Comparison of ENCODE assay signal across 28 cellular contexts in genomic region chr12:114451657-114452056, GRCh38. TPM values are rescaled to one million over a fixed set of nuclear protein-coding genes. Genes with fewer than 3 reads are reported as not detected.
DNase-seq lines count a peak whose midpoint lies in the region; ATAC-seq, FAIRE-seq and TF ChIP-seq lines count a peak whose summit lies in the region.
"Had no signal": no experiment of that assay in that cellular context is flagged by ENCODE, and none has a peak within 500 bp of the region (broad histone marks: within the 10 kb centered on the region; RNA-seq: fewer than 3 reads in every experiment).

No MANE protein-coding gene starts in this region.

- TF ChIP-seq CTCF in left ventricle myocardium inferior (IDR thresholded peaks at IDR 0.05; ENCODE audit: borderline replicate concordance) (no peak), HEK293 (tag by site-specific recombination; IDR thresholded peaks at IDR 0.05) (no peak), H1 (IDR thresholded peaks at IDR 0.05; ENCODE audit: control extremely low read depth in 1 of 3, insufficient read depth in 1 of 3, low read depth in 1 of 3, low read length in 3 of 3) (no peak)

- CTCF ChIA-PET in HEK293 (lab: Yijun Ruan, JAX) (no interaction called here), H1 (lab: Charles Lee; ENCODE audit: partially characterized antibody) (interaction anchor here (1.6 kb wide), 1 partner anchor 96 kb away, joined by 3 read pairs; no protein-coding TSS in a partner anchor)

- peaks cover 49% of the 10 kb centered on the region for H3K27me3 Mint-ChIP-seq in activated T-helper 1 cell treated with anti-CD3 and anti-CD28 coated beads, Interleukin-12 subunit alpha, Interleukin-12 subunit beta, Interleukin-2, Interleukin-4 antibody, amounts not matched to agents 30 ng/mL and 10 ng/mL and 1 ng/mL, durations not matched to agents 14 hours and 24 hours and 36 hours (ENCODE audit: insufficient read depth)

- H2BK5ac ChIP-seq in H1 (ENCODE audit: low read depth, low read length) = no peak overlapping the region

- no peak overlapping the region for H3K9ac ChIP-seq in H1 (replicated peaks in 1 of 4; ENCODE audit: extremely low read depth in 1 of 4, low read depth in 3 of 4, low read length in 3 of 4)
- H3K9ac ChIP-seq: BLaER1 had no signal

- no peak overlapping the region for H4K5ac ChIP-seq in H1 (ENCODE audit: insufficient read length, low read depth, low read length)

- TF ChIP-seq RAD21 in H1 (IDR thresholded peaks at IDR 0.05 in 1 of 2, conservative IDR thresholded peaks at IDR 0.05 in 1 of 2; ENCODE audit: low read depth in 2 of 2, low read length in 2 of 2) = no peak

- H2BK20ac ChIP-seq in H1 (ENCODE audit: low read length) = no peak overlapping the region

- H3K27ac ChIP-seq in right cardiac atrium (ENCODE audit: low read length) (peak overlapping the region; percentile 97), left ventricle myocardium inferior (replicated peaks) (no peak overlapping the region), HEK293 (ENCODE audit: extremely low read depth, low read depth, low read length) (no peak overlapping the region), H1 (ENCODE audit: low read depth, low read length) (no peak overlapping the region)
- H3K27ac ChIP-seq: BLaER1 had no signal

- peaks cover 5 to 13% of the 10 kb centered on the region in 2 experiments for H4K20me1 ChIP-seq in H1 (replicated peaks in 1 of 2; ENCODE audit: control insufficient read depth in 1 of 2, insufficient read depth in 2 of 2, low read length in 2 of 2)

- no peak overlapping the region for H3K23ac ChIP-seq in H1 (ENCODE audit: insufficient read length)

- H2AFZ ChIP-seq in H1 (ENCODE audit: low read length) = no peak overlapping the region

- no peaks in the 10 kb centered on the region for H3K79me1 ChIP-seq in H1 (ENCODE audit: low read depth, low read length)

- H3K56ac ChIP-seq in H1 (replicated peaks; ENCODE audit: insufficient read length, low read depth, low read length) = no peak overlapping the region

- no peaks in the 10 kb centered on the region for H3K36me3 Mint-ChIP-seq in activated T-helper 1 cell treated with anti-CD3 and anti-CD28 coated beads, Interleukin-12 subunit alpha, Interleukin-12 subunit beta, Interleukin-2, Interleukin-4 antibody, amounts not matched to agents 30 ng/mL and 10 ng/mL and 1 ng/mL, durations not matched to agents 14 hours and 24 hours and 36 hours (ENCODE audit: low read depth)
- H3K36me3 Mint-ChIP-seq: CD14-positive monocyte; CD4-positive, alpha-beta memory T cell; CD4-positive, CD25-positive, alpha-beta regulatory T cell; CD8-positive, alpha-beta memory T cell had no signal

- DNase-seq in right cardiac atrium (no peak), left ventricle myocardium inferior (no peak), H1 (ENCODE audit: low read depth in 1 of 2, low spot score in 2 of 2) (no peak), GM12892 (ENCODE audit: insufficient read length) (no peak)
- no peak for DNase-seq in activated T-helper 1 cell treated with anti-CD3 and anti-CD28 coated beads, Interleukin-12 subunit alpha, Interleukin-12 subunit beta, Interleukin-2, Interleukin-4 antibody, amounts not matched to agents 30 ng/mL and 10 ng/mL and 1 ng/mL, durations not matched to agents 14 hours and 24 hours and 36 hours (ENCODE audit: low spot score)
- DNase-seq: 8988T; ACHN; BE2C; C1 segment of cervical spinal cord; CD4-positive, alpha-beta memory T cell; CD4-positive, CD25-positive, alpha-beta regulatory T cell; CD8-positive, alpha-beta memory T cell; COR-L47; DMS 273 treated with DMSO at 0.1 percent for 48 hours; DMS153; DMS53; DMS79; DND-41; EL; GDM1 had no signal

- H3K36me3 ChIP-seq in left ventricle myocardium inferior (no peaks in the 10 kb centered on the region), HEK293 (ENCODE audit: control insufficient read depth in 2 of 2, insufficient read depth in 1 of 2, low read length in 2 of 2) (no peaks in the 10 kb centered on the region), H1 (ENCODE audit: control insufficient read depth in 2 of 4, insufficient read depth in 4 of 4, low read length in 3 of 4) (peaks cover 0 to 3% (median 0%) of the 10 kb centered on the region in 4 experiments; a peak in 1 of 8 replicates)
- H3K36me3 ChIP-seq: BE2C, BLaER1 had no signal

- no peak overlapping the region for H3K18ac ChIP-seq in H1 (ENCODE audit: extremely low read depth, low read length)

- no peaks in the 10 kb centered on the region for H3K79me2 ChIP-seq in H1 (ENCODE audit: control insufficient read depth in 1 of 2, insufficient read depth in 2 of 2, low read length in 2 of 2)

- POLR2A ChIA-PET in HEK293 (lab: Yijun Ruan, JAX) (no interaction called here), H1 (lab: Charles Lee; ENCODE audit: partially characterized antibody) (no interaction called here)

- 81% methylated on average over 2 of the region's 2 CpGs for WGBS in right cardiac atrium
- 13% methylated on average over 2 of the region's 2 CpGs; no CpG with 5 or more reads in 1 of the 2 experiments for WGBS in H1 (ENCODE audit: extremely low coverage in 1 of 2, insufficient coverage in 1 of 2, insufficient read length in 1 of 2, insufficient replicate concordance in 2 of 2, low coverage in 1 of 2, low lambda C conversion rate in 2 of 2, missing lambda C conversion rate in 1 of 2), 2 experiments

- no peaks in the 10 kb centered on the region for H3K4me1 Mint-ChIP-seq in activated T-helper 1 cell treated with anti-CD3 and anti-CD28 coated beads, Interleukin-12 subunit alpha, Interleukin-12 subunit beta, Interleukin-2, Interleukin-4 antibody, amounts not matched to agents 30 ng/mL and 10 ng/mL and 1 ng/mL, durations not matched to agents 14 hours and 24 hours and 36 hours (ENCODE audit: low read depth)
- H3K4me1 Mint-ChIP-seq: CD14-positive monocyte; CD4-positive, CD25-positive, alpha-beta regulatory T cell; CD8-positive, alpha-beta memory T cell had no signal

- H3K27ac Mint-ChIP-seq in activated T-helper 1 cell treated with anti-CD3 and anti-CD28 coated beads, Interleukin-12 subunit alpha, Interleukin-12 subunit beta, Interleukin-2, Interleukin-4 antibody, amounts not matched to agents 30 ng/mL and 10 ng/mL and 1 ng/mL, durations not matched to agents 14 hours and 24 hours and 36 hours = no peak overlapping the region
- H3K27ac Mint-ChIP-seq: CD14-positive monocyte; CD4-positive, alpha-beta memory T cell; CD8-positive, alpha-beta memory T cell had no signal

- peak overlapping the region; percentile 41; the same call in 1 of the 2 replicates for H2AK5ac ChIP-seq in H1 (ENCODE audit: low read depth, low read length)

- intact Hi-C loops in right cardiac atrium (cut with DNase I) (no loop called here), left ventricle myocardium inferior (cut with micrococcal nuclease) (no loop called here)
- intact Hi-C loops in activated T-helper 1 cell treated with anti-CD3 and anti-CD28 coated beads, Interleukin-12 subunit alpha, Interleukin-12 subunit beta, Interleukin-2, Interleukin-4 antibody, amounts not matched to agents 30 ng/mL and 10 ng/mL and 1 ng/mL, durations not matched to agents 14 hours and 24 hours and 36 hours (cut with micrococcal nuclease) = no loop called here

- H3K4ac ChIP-seq in H1 (replicated peaks; ENCODE audit: insufficient read length, low read depth, low read length) = no peak overlapping the region

- H4K91ac ChIP-seq in H1 (replicated peaks; ENCODE audit: insufficient read length, low read length) = no peak overlapping the region

- no peak overlapping the region for H2BK15ac ChIP-seq in H1 (ENCODE audit: low read length)

- no peak overlapping the region for H4K8ac ChIP-seq in H1 (ENCODE audit: extremely low read depth, insufficient read depth, low read length)

- H3K27me3 ChIP-seq in right cardiac atrium (ENCODE audit: control insufficient read depth, insufficient read depth) (no peaks in the 10 kb centered on the region), left ventricle myocardium inferior (ENCODE audit: low read depth) (peaks cover 89% of the 10 kb centered on the region), H1 (replicated peaks in 1 of 4; ENCODE audit: control insufficient read depth in 3 of 4, extremely low read depth in 1 of 4, insufficient read depth in 3 of 4, low read length in 3 of 4) (peaks cover 50 to 63% (median 61%) of the 10 kb centered on the region in 4 experiments)

- no peaks in the 10 kb centered on the region for H3K9me3 Mint-ChIP-seq in activated T-helper 1 cell treated with anti-CD3 and anti-CD28 coated beads, Interleukin-12 subunit alpha, Interleukin-12 subunit beta, Interleukin-2, Interleukin-4 antibody, amounts not matched to agents 30 ng/mL and 10 ng/mL and 1 ng/mL, durations not matched to agents 14 hours and 24 hours and 36 hours

- no peak for TF ChIP-seq EP300 in H1 (IDR thresholded peaks at IDR 0.05; ENCODE audit: borderline replicate concordance in 1 of 2, low read depth in 2 of 2, low read length in 2 of 2)

- H2BK12ac ChIP-seq in H1 (ENCODE audit: low read depth, low read length) = no peak overlapping the region

- no peak overlapping the region; a peak in 1 of 4 replicates for H3K4me2 ChIP-seq in H1 (ENCODE audit: insufficient read depth in 1 of 2, low read depth in 2 of 2, low read length in 2 of 2)
- H3K4me2 ChIP-seq: BLaER1 had no signal

- no peak overlapping the region for H3K4me3 ChIP-seq in right cardiac atrium (ENCODE audit: low read length)
- no peak overlapping the region for H3K4me3 ChIP-seq in left ventricle myocardium inferior
- no peak overlapping the region for H3K4me3 ChIP-seq in HEK293 (ENCODE audit: low read depth, low read length)
- H3K4me3 ChIP-seq in H1 (ENCODE audit: extremely low read depth in 1 of 4, insufficient read depth in 2 of 4, low read depth in 3 of 4, low read length in 4 of 4) = no peak overlapping the region
- H3K4me3 ChIP-seq: BLaER1, GM12878 had no signal

- no peaks in the 10 kb centered on the region for H3K9me3 ChIP-seq in right cardiac atrium (ENCODE audit: control insufficient read depth, low read length)
- H3K9me3 ChIP-seq in left ventricle myocardium inferior (replicated peaks) = no peaks in the 10 kb centered on the region
- no peaks in the 10 kb centered on the region for H3K9me3 ChIP-seq in HEK293 (ENCODE audit: control insufficient read depth, insufficient read depth, low read depth, low read length)
- no peaks in the 10 kb centered on the region for H3K9me3 ChIP-seq in H1 (ENCODE audit: insufficient read depth in 2 of 2, low read depth in 1 of 2, low read length in 1 of 2)
- H3K9me3 ChIP-seq: BE2C had no signal

- ATAC-seq in right cardiac atrium (no peak), GM19455 (IDR thresholded peaks at IDR 0.05; ENCODE audit: unreplicated experiment) (no peak)
- ATAC-seq: GM12878 had no signal

- H3K23me2 ChIP-seq in H1 (ENCODE audit: low read depth, low read length) = no peaks in the 10 kb centered on the region; the same call in 1 of the 2 replicates

- H2BK120ac ChIP-seq in H1 (replicated peaks; ENCODE audit: low read depth, low read length) = no peak overlapping the region

- no peak overlapping the region for H3K4me3 Mint-ChIP-seq in activated T-helper 1 cell treated with anti-CD3 and anti-CD28 coated beads, Interleukin-12 subunit alpha, Interleukin-12 subunit beta, Interleukin-2, Interleukin-4 antibody, amounts not matched to agents 30 ng/mL and 10 ng/mL and 1 ng/mL, durations not matched to agents 14 hours and 24 hours and 36 hours
- H3K4me3 Mint-ChIP-seq: CD4-positive, alpha-beta memory T cell; CD4-positive, CD25-positive, alpha-beta regulatory T cell; CD8-positive, alpha-beta memory T cell had no signal

- FAIRE-seq in H1 (lab: Jason Lieb, UNC) (no peak), GM12892 (lab: Jason Lieb, UNC) (no peak)
- FAIRE-seq: A204.1, GM12878, GM19239 had no signal

- peaks cover 2% of the 10 kb centered on the region for H3K4me1 ChIP-seq in right cardiac atrium (ENCODE audit: control insufficient read depth, insufficient read depth, low read length)
- H3K4me1 ChIP-seq in left ventricle myocardium inferior = peaks cover 14% of the 10 kb centered on the region
- H3K4me1 ChIP-seq in HEK293 (ENCODE audit: control insufficient read depth, insufficient read depth, low read length) = no peaks in the 10 kb centered on the region
- H3K4me1 ChIP-seq in H1 (replicated peaks in 1 of 4; ENCODE audit: control insufficient read depth in 3 of 4, insufficient read depth in 4 of 4, low read length in 3 of 4) = peaks cover 8 to 25% (median 12%) of the 10 kb centered on the region in 4 experiments
- H3K4me1 ChIP-seq: BE2C, BLaER1 had no signal

- TF ChIP-seq POLR2A in H1 (IDR thresholded peaks at IDR 0.05; ENCODE audit: control extremely low read depth in 1 of 2, low read depth in 2 of 2, low read length in 2 of 2) = no peak
- no peak for TF ChIP-seq POLR2A in GM12892 (IDR thresholded peaks at IDR 0.05; ENCODE audit: low read depth, low read length)

- H3K14ac ChIP-seq in H1 (ENCODE audit: insufficient read length) = no peak overlapping the region

RNA-seq across cellular contexts. Expression of gene TBX5, which starts 45.7 kb away (rescaled TPM):
- total RNA-seq in right cardiac atrium = 100 to 1,000 TPM; 181 to 275 (median 191) TPM
- 97.3 TPM for polyA plus RNA-seq in right cardiac atrium
- 75.1 TPM for total RNA-seq in left ventricle myocardium inferior
- 0.08 TPM in 1 of 2 replicates, not detected in the other for total RNA-seq in H1 (2021; fragmentation: NEBNext Ultra II Directional; extraction: Animal tissue kit (Norgen Biotek cat#: 25700))
- polyA plus RNA-seq in H1 (2011; rRNA removed) = 0.05 TPM in 1 of 2 replicates, not detected in the other
- not detected for polyA plus RNA-seq in H1 (2011; cell fraction: cytosol; rRNA removed)
- polyA plus RNA-seq in H1 (2011; cell fraction: nucleus; rRNA removed) = not detected
- polyA plus RNA-seq in H1 (2012, experiment 1 of 2) = 0.13 TPM in 1 of 4 replicates, not detected in the others
- not detected for polyA plus RNA-seq in H1 (2012, experiment 2 of 2)
- 0.08 TPM for polyA plus RNA-seq in H1 (2013, experiment 1 of 2)
- 0.09 TPM for polyA plus RNA-seq in H1 (2013, experiment 2 of 2)
- polyA minus RNA-seq in H1 (2011; rRNA and poly(A)+ RNA removed) = not detected in 2 replicates
- polyA minus RNA-seq in H1 (2011; cell fraction: cytosol; rRNA and poly(A)+ RNA removed) = not detected
- not detected for polyA minus RNA-seq in H1 (2011; cell fraction: nucleus; rRNA and poly(A)+ RNA removed)
- polyA plus RNA-seq in GM12892 (2012; ENCODE audit: missing spikeins) = not detected
- not detected in 2 replicates for total RNA-seq in activated T-helper 1 cell treated with anti-CD3 and anti-CD28 coated beads, Interleukin-12 subunit alpha, Interleukin-12 subunit beta, Interleukin-2, Interleukin-4 antibody, amounts not matched to agents 30 ng/mL and 10 ng/mL and 1 ng/mL, durations not matched to agents 14 hours and 24 hours and 36 hours
- total RNA-seq: CD4-positive, alpha-beta memory T cell; CD4-positive, CD25-positive, alpha-beta regulatory T cell; CD8-positive, alpha-beta memory T cell; G401; GM12878 had no signal
- polyA plus RNA-seq: CD14-positive monocyte; CD4-positive, alpha-beta memory T cell; CD4-positive, CD25-positive, alpha-beta regulatory T cell; CD8-positive, alpha-beta memory T cell had no signal

Comparison
In these comparisons a context has a peak if more than half of its experiments do, and no peak if none do; other contexts are left out.
1. RNA of gene TBX5, which starts 45.7 kb away (total RNA-seq): 181 to 275 TPM in right cardiac atrium and 75.1 TPM in left ventricle myocardium inferior (single experiment); 0.08 TPM in H1 and not detected in activated T-helper 1 cell treated with anti-CD3 and anti-CD28 coated beads, Interleukin-12 subunit alpha, Interleukin-12 subunit beta, Interleukin-2, Interleukin-4 antibody, amounts not matched to agents 30 ng/mL and 10 ng/mL and 1 ng/mL, durations not matched to agents 14 hours and 24 hours and 36 hours; every median in the first group is over 10 times any median in the second.